In genomic region chr5:34061993-34062392, GRCh38 we compare ENCODE assay signal across 15 cellular contexts. TPM values are rescaled to one million over a fixed set of nuclear protein-coding genes. Genes with fewer than 3 reads are reported as not detected.
DNase-seq lines count a peak whose midpoint lies in the region; ATAC-seq, FAIRE-seq and TF ChIP-seq lines count a peak whose summit lies in the region.
"Had no signal": no experiment of that assay in that cellular context is flagged by ENCODE, and none has a peak within 500 bp of the region (broad histone marks: within the 10 kb centered on the region; RNA-seq: fewer than 3 reads in every experiment).

No MANE protein-coding gene starts in this region.

- peak; percentile 10 for DNase-seq in bronchial epithelial cell (ENCODE audit: low read depth)
- DNase-seq in left colon = no peak
- DNase-seq in mucosa of descending colon = no peak
- DNase-seq in transverse colon = peak; percentile 19
- DNase-seq in psoas muscle = no peak
- no peak for DNase-seq in activated T-cell treated with anti-CD3 and anti-CD28 coated beads, Interleukin-2, amount 50 U/mL, for 48 hours
- DNase-seq: Caco-2; CD8-positive, alpha-beta memory T cell; DND-41; GDM1; HCEC 1CT; HFFc6 had no signal

- TF ChIP-seq CTCF in bronchial epithelial cell (IDR thresholded peaks at IDR 0.05; ENCODE audit: insufficient read depth, low read length, severe bottlenecking) (no peak), mucosa of descending colon (IDR thresholded peaks at IDR 0.05) (no peak), transverse colon (IDR thresholded peaks at IDR 0.05) (no peak), psoas muscle (IDR thresholded peaks at IDR 0.05) (no peak)

- in situ Hi-C loops in transverse colon (cut with MboI; ENCODE audit: low pct_ligation_motif_present in 1 of 4, low pct_unique_long_range_greater_than_20kb in 1 of 4, low sequenced_read_pairs in 3 of 4) = no loop called here

- no peak for FAIRE-seq in bronchial epithelial cell (lab: Jason Lieb, UNC)
- FAIRE-seq: H1 had no signal

- H3K4me3 ChIP-seq in bronchial epithelial cell (ENCODE audit: low read depth, low read length) (no peak overlapping the region), mucosa of descending colon (no peak overlapping the region), transverse colon (no peak overlapping the region), psoas muscle (no peak overlapping the region)
- H3K4me3 ChIP-seq: BLaER1 had no signal

- H3K9me3 ChIP-seq in mucosa of descending colon (no peaks in the 10 kb centered on the region), transverse colon (no peaks in the 10 kb centered on the region), psoas muscle (no peaks in the 10 kb centered on the region)

- H3K4me1 ChIP-seq in mucosa of descending colon (ENCODE audit: low read depth) (no peaks in the 10 kb centered on the region), transverse colon (no peaks in the 10 kb centered on the region), psoas muscle (no peaks in the 10 kb centered on the region)
- H3K4me1 ChIP-seq: BLaER1, Caco-2 had no signal

- intact Hi-C loops in left colon (cut with DNase I, micrococcal nuclease) = no loop called here
- intact Hi-C loops in mucosa of descending colon (cut with DNase I, micrococcal nuclease) = no loop called here
- intact Hi-C loops in transverse colon (cut with DNase I; ENCODE audit: low total_unique reads) = no loop called here
- intact Hi-C loops in psoas muscle (cut with DNase I) = no loop called here

- TF ChIP-seq EP300 in transverse colon (IDR thresholded peaks at IDR 0.05; ENCODE audit: low read depth) = no peak

- H3K27me3 ChIP-seq in bronchial epithelial cell (ENCODE audit: control insufficient read depth, insufficient read depth, low read length) (no peaks in the 10 kb centered on the region), transverse colon (no peaks in the 10 kb centered on the region), psoas muscle (ENCODE audit: insufficient read depth in 3 of 3, low read length in 2 of 3) (no peaks in the 10 kb centered on the region)
- H3K27me3 ChIP-seq: BLaER1 had no signal

- no peak for TF ChIP-seq POLR2A in transverse colon (IDR thresholded peaks at IDR 0.05)

- H3K27ac ChIP-seq in transverse colon (no peak overlapping the region), psoas muscle (no peak overlapping the region)
- H3K27ac ChIP-seq: BLaER1 had no signal

- ATAC-seq in left colon (peak; percentile 75), mucosa of descending colon (peak; percentile 50), psoas muscle (no peak), GM18907 (IDR thresholded peaks at IDR 0.05; ENCODE audit: unreplicated experiment) (no peak)

- H3K36me3 ChIP-seq in bronchial epithelial cell (ENCODE audit: control insufficient read depth, insufficient read depth, low read length) (no peaks in the 10 kb centered on the region), mucosa of descending colon (ENCODE audit: low read depth) (no peaks in the 10 kb centered on the region), transverse colon (no peaks in the 10 kb centered on the region), psoas muscle (ENCODE audit: insufficient read depth in 1 of 2, low read depth in 1 of 2) (peaks cover 0 to 3% of the 10 kb centered on the region in 2 donors)

RNA-seq across cellular contexts. Expression of gene C1QTNF3, which starts 19.0 kb away (rescaled TPM):
- total RNA-seq in bronchial epithelial cell (0.26 TPM in 2 replicates), left colon (1 to 10 TPM; 3.8 to 5.6 TPM), mucosa of descending colon (1 to 10 TPM; 5.3 to 10.0 (median 6.1) TPM), transverse colon (10 to 100 TPM in 1 of 4 donors, 1 to 10 TPM in 3; 6.6 to 13.3 (median 7.6) TPM), psoas muscle (1 to 10 TPM in 2 of 4 donors, under 1 TPM in 1, not detected in 1; 0.62 to 5.9 (median 1.6) TPM)
- polyA plus RNA-seq in psoas muscle = under 1 TPM; 0.31 to 0.49 (median 0.38) TPM

RNA-seq across cellular contexts. Expression of gene AMACR, which starts 54.1 kb away (rescaled TPM):
- total RNA-seq in bronchial epithelial cell = 6.3 and 6.5 TPM in 2 replicates
- 10 to 100 TPM; 53.3 to 89.1 TPM for total RNA-seq in left colon
- 100 to 1,000 TPM in 1 of 3 donors, 10 to 100 TPM in 2; 36.3 to 111 (median 75.3) TPM for total RNA-seq in mucosa of descending colon
- total RNA-seq in transverse colon = 10 to 100 TPM; 39.1 to 88.1 (median 70.6) TPM
- 10 to 100 TPM in 1 of 4 donors, 1 to 10 TPM in 3; 5.1 to 14.4 (median 7.4) TPM for total RNA-seq in psoas muscle
- polyA plus RNA-seq in psoas muscle = 1 to 10 TPM; 1.5 to 7.6 (median 4.1) TPM

Comparison
In these comparisons a context has a peak if more than half of its experiments do, and no peak if none do; other contexts are left out.
1. DNase-seq: peak in bronchial epithelial cell (single experiment) and transverse colon (single experiment); none in left colon (0 of 2), mucosa of descending colon (0 of 3), psoas muscle (0 of 2) and activated T-cell treated with anti-CD3 and anti-CD28 coated beads, Interleukin-2, amount 50 U/mL, for 48 hours (0 of 2).
2. ATAC-seq: peak in left colon (single experiment) and mucosa of descending colon (single experiment); none in psoas muscle (0 of 4) and GM18907 (single experiment).